Comparison of ENCODE assay signal across 1 cellular context in the genomic region with DNA sequence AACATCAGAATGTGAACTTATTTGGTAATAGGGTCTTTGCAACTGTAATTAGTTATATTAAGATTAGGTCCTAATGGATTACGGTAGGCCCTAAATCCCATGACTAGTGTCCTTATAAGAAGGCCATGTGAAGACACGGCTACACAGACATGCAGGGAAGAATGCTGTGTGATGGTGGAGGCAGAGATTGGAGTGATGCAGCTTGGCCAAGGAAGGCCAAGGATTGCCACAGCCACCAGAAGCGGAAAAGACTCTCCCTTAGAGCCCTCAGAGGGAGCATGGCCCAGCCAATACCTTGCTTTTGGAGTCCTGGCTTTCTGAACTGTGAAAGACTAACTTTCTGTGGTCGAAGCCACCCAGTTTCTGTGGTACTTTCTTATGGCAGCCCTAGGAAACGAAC.
TF ChIP-seq lines count a peak whose summit lies in the region.

No MANE protein-coding gene starts in this region.

TF ChIP-seq in IMR-90, 13 proteins besides CTCF, POLR2A, EP300 and RAD21 (continued from another document):
- TF ChIP-seq, protein P1, sequence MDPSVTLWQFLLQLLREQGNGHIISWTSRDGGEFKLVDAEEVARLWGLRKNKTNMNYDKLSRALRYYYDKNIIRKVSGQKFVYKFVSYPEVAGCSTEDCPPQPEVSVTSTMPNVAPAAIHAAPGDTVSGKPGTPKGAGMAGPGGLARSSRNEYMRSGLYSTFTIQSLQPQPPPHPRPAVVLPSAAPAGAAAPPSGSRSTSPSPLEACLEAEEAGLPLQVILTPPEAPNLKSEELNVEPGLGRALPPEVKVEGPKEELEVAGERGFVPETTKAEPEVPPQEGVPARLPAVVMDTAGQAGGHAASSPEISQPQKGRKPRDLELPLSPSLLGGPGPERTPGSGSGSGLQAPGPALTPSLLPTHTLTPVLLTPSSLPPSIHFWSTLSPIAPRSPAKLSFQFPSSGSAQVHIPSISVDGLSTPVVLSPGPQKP (IDR thresholded peaks at IDR 0.05; ENCODE audit: borderline replicate concordance, low read depth, low read length), result no peak
